In genomic region chr17:16881239-16881924, GRCh38 we compare ENCODE assay signal across 1 cellular context.
TF ChIP-seq lines count a peak whose summit lies in the region.

No MANE protein-coding gene starts in this region.

TF ChIP-seq in H1, 55 proteins besides CTCF, POLR2A, EP300 and RAD21 (continued from another document):
- TF ChIP-seq CTBP2 (IDR thresholded peaks at IDR 0.05; ENCODE audit: borderline replicate concordance, insufficient read depth, insufficient read length, low read length) (no peak), E2F6 (IDR thresholded peaks at IDR 0.05) (no peak), SIN3A (conservative IDR thresholded peaks at IDR 0.05 in 1 of 2, IDR thresholded peaks at IDR 0.05 in 1 of 2; ENCODE audit: low read depth in 1 of 2, low read length in 2 of 2) (no peak), KDM4A (IDR thresholded peaks at IDR 0.05; ENCODE audit: low read depth, low read length, severe bottlenecking) (no peak), EGR1 (IDR thresholded peaks at IDR 0.05; ENCODE audit: borderline replicate concordance, low read depth, low read length) (no peak), ATF3 (IDR thresholded peaks at IDR 0.05; ENCODE audit: insufficient read depth, low read depth, low read length) (no peak), BACH1 (IDR thresholded peaks at IDR 0.05; ENCODE audit: low read length) (no peak), HDAC2 (IDR thresholded peaks at IDR 0.05; ENCODE audit: borderline replicate concordance in 1 of 2, low read depth in 2 of 2, low read length in 2 of 2) (no peak), CBX8 (IDR thresholded peaks at IDR 0.05; ENCODE audit: borderline replicate concordance, low read depth, low read length) (no peak), RNF2 (IDR thresholded peaks at IDR 0.05; ENCODE audit: borderline replicate concordance, low read depth, low read length, missing control alignments, poor library complexity, severe bottlenecking) (no peak), RXRA (IDR thresholded peaks at IDR 0.05; ENCODE audit: insufficient read depth, low read depth, low read length) (no peak)
